Comparison of ENCODE assay signal across 13 cellular contexts in genomic region chr2:152715112-152715511, GRCh38. TPM values are rescaled to one million over a fixed set of nuclear protein-coding genes. Genes with fewer than 3 reads are reported as not detected.
DNase-seq lines count a peak whose midpoint lies in the region; ATAC-seq, FAIRE-seq and TF ChIP-seq lines count a peak whose summit lies in the region.
"Had no signal": no experiment of that assay in that cellular context is flagged by ENCODE, and none has a peak within 500 bp of the region (broad histone marks: within the 10 kb centered on the region; RNA-seq: fewer than 3 reads in every experiment).

No MANE protein-coding gene starts in this region.

- peaks cover 44% of the 10 kb centered on the region for H3K36me3 ChIP-seq in ACC112 (ENCODE audit: insufficient read depth, low read length)

- CTCF ChIA-PET in activated CD4-positive, alpha-beta memory T cell treated with anti-CD3 and anti-CD28 coated beads for 36 hours (lab: Charles Lee) = interaction anchor here (1.4 to 2.9 kb wide), 5 partner anchors 8 to 38 kb away, joined by 3 to 10 read pairs (median 4); no protein-coding TSS in a partner anchor

- H3K4me3 Mint-ChIP-seq in activated CD4-positive, alpha-beta memory T cell treated with anti-CD3 and anti-CD28 coated beads for 36 hours = peak overlapping the region; percentile 23
- H3K4me3 Mint-ChIP-seq in memory B cell = peak overlapping the region; percentile 47

- H3K27me3 Mint-ChIP-seq in activated CD4-positive, alpha-beta memory T cell treated with anti-CD3 and anti-CD28 coated beads for 36 hours = no peaks in the 10 kb centered on the region
- H3K27me3 Mint-ChIP-seq in memory B cell = no peaks in the 10 kb centered on the region

- peaks cover 17% of the 10 kb centered on the region for H3K4me1 ChIP-seq in ACC112 (ENCODE audit: control insufficient read depth, insufficient read depth, low read length, unreplicated experiment)

- DNase-seq in GM12892 (ENCODE audit: insufficient read length) (no peak), memory B cell (ENCODE audit: low spot score in 2 of 2) (no peak), NCI-H1417 treated with DMSO at 0.1 percent for 48 hours (lab: John Stamatoyannopoulos, UW) (no peak), sciatic nerve (ENCODE audit: low spot score) (no peak)
- no peak for DNase-seq in activated CD4-positive, alpha-beta memory T cell treated with anti-CD3 and anti-CD28 coated beads for 36 hours
- DNase-seq: head of caudate nucleus, retina had no signal

- no peaks in the 10 kb centered on the region for H3K9me3 Mint-ChIP-seq in activated CD4-positive, alpha-beta memory T cell treated with anti-CD3 and anti-CD28 coated beads for 36 hours
- no peaks in the 10 kb centered on the region for H3K9me3 Mint-ChIP-seq in memory B cell

- TF ChIP-seq POLR2A in GM12892 (IDR thresholded peaks at IDR 0.05; ENCODE audit: low read depth, low read length) = no peak

- peak; percentile 36 for FAIRE-seq in GM12892 (lab: Jason Lieb, UNC)

- H3K27me3 ChIP-seq in ACC112 (ENCODE audit: insufficient read depth, low read length) = no peaks in the 10 kb centered on the region
- H3K27me3 ChIP-seq: tibial nerve had no signal

- no peak overlapping the region for H2AFZ ChIP-seq in ACC112 (ENCODE audit: low read length, unreplicated experiment)

- H3K27ac ChIP-seq in ACC112 (ENCODE audit: low read depth, low read length) = no peak overlapping the region
- H3K27ac ChIP-seq: C4-2B, tibial nerve, WERI-Rb-1 had no signal

- peaks cover 61% of the 10 kb centered on the region for H3K4me1 Mint-ChIP-seq in activated CD4-positive, alpha-beta memory T cell treated with anti-CD3 and anti-CD28 coated beads for 36 hours (ENCODE audit: low read depth)
- H3K4me1 Mint-ChIP-seq in memory B cell = peaks cover 32% of the 10 kb centered on the region

- no peak for ATAC-seq in memory B cell (ENCODE audit: low read depth)
- ATAC-seq in GM21381 (IDR thresholded peaks at IDR 0.05; ENCODE audit: unreplicated experiment) = no peak
- no peak for ATAC-seq in GM18870 (IDR thresholded peaks at IDR 0.05; ENCODE audit: unreplicated experiment)
- ATAC-seq in sciatic nerve = no peak

- intact Hi-C loops in activated CD4-positive, alpha-beta memory T cell treated with anti-CD3 and anti-CD28 coated beads for 36 hours (cut with micrococcal nuclease) = loop anchor here (5.0 kb wide), 2 partner anchors 38 to 1428 kb away; partner anchors contain the start of gene NMI
- intact Hi-C loops in sciatic nerve (cut with DNase I) = no loop called here

- H3K27ac Mint-ChIP-seq in activated CD4-positive, alpha-beta memory T cell treated with anti-CD3 and anti-CD28 coated beads for 36 hours = no peak overlapping the region
- peak overlapping the region; percentile 50 for H3K27ac Mint-ChIP-seq in memory B cell

- H3K4me3 ChIP-seq in ACC112 (ENCODE audit: low read depth, low read length) = peak overlapping the region; percentile 99

- POLR2A ChIA-PET in activated CD4-positive, alpha-beta memory T cell treated with anti-CD3 and anti-CD28 coated beads for 36 hours (lab: Charles Lee) = interaction anchor here (1.2 to 3.4 kb wide), 2 partner anchors 15 to 21 kb away, joined by 3 to 32 read pairs; no protein-coding TSS in a partner anchor

- H3K36me3 Mint-ChIP-seq in activated CD4-positive, alpha-beta memory T cell treated with anti-CD3 and anti-CD28 coated beads for 36 hours = peaks cover 55% of the 10 kb centered on the region
- H3K36me3 Mint-ChIP-seq in memory B cell = peaks cover 9% of the 10 kb centered on the region

- H3K79me2 ChIP-seq in ACC112 (ENCODE audit: control insufficient read depth, insufficient read depth, low read length, unreplicated experiment) = peaks cover 85% of the 10 kb centered on the region

RNA-seq across cellular contexts. Expression of gene PRPF40A, which starts 2.1 kb away (rescaled TPM):
- polyA plus RNA-seq in GM12892 (2012; ENCODE audit: missing spikeins) = 94.6 TPM
- total RNA-seq in activated CD4-positive, alpha-beta memory T cell treated with anti-CD3 and anti-CD28 coated beads for 36 hours = 100 to 1,000 TPM; 128 to 138 TPM
- 88.8 TPM for total RNA-seq in sciatic nerve

RNA-seq across cellular contexts. Expression of gene ARL6IP6, which starts 3.3 kb away (rescaled TPM):
- 29.9 TPM for polyA plus RNA-seq in GM12892 (2012; ENCODE audit: missing spikeins)
- 10 to 100 TPM; 27.9 to 29.1 TPM for total RNA-seq in activated CD4-positive, alpha-beta memory T cell treated with anti-CD3 and anti-CD28 coated beads for 36 hours
- total RNA-seq in sciatic nerve = 17.5 TPM
